8 cellular contexts compared by ENCODE assay signal in the genomic region with DNA sequence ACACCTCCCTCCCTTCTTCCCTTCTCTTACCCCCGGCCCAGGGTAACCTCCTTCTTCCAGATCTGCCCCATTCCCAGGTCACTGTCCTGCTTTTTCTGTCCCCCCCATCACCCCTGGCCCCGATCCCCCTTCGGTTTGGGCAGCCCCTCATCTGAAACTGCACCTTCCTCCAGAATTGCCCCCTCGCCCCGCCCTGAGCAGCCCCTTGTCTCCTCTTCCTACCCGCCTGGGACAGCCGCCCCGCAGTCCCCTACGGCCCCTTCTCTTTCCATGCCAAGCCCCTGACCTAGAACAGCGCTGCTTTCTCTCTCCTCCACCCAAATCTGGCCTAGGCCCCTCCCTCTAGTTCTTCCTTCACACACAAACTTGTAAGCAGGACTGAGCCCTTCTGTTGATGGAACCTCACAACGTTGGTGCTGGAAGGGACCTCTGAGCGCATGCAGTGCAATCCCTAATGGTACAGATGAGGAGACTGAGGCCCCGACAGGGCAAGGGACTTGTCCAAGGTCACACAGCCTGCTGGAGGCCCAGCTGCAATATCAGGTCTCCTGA. TPM values are rescaled to one million over a fixed set of nuclear protein-coding genes. Genes with fewer than 3 reads are reported as not detected.
DNase-seq lines count a peak whose midpoint lies in the region; ATAC-seq, FAIRE-seq and TF ChIP-seq lines count a peak whose summit lies in the region.

No MANE protein-coding gene starts in this region.

- WGBS in GM12878 (ENCODE audit: insufficient coverage, insufficient replicate concordance, low lambda C conversion rate, missing lambda C conversion rate): 9% methylated on average over 8 of the region's 13 CpGs
- WGBS in suprapubic skin: 10% methylated on average over 13 of the region's 13 CpGs

- no peaks in the 10 kb centered on the region for H3K9me3 ChIP-seq in CD4-positive, CD25-positive, alpha-beta regulatory T cell (ENCODE audit: control insufficient read depth in 2 of 2, low read length in 2 of 2)
- no peaks in the 10 kb centered on the region for H3K9me3 ChIP-seq in MG63
- H3K9me3 ChIP-seq in GM12878 (replicated peaks; ENCODE audit: control insufficient read depth, insufficient read depth, low read length): no peaks in the 10 kb centered on the region
- no peaks in the 10 kb centered on the region for H3K9me3 ChIP-seq in suprapubic skin

- DNase-seq in CD4-positive, CD25-positive, alpha-beta regulatory T cell: peak in 2 of 3 donors; percentile 14 to 50
- DNase-seq in MG63 (no peak), GM12878 (ENCODE audit: low read depth, low spot score) (no peak), kidney epithelial cell (ENCODE audit: low read depth) (no peak), suprapubic skin (ENCODE audit: low spot score in 2 of 2) (no peak), medulla oblongata (ENCODE audit: extremely low spot score) (no peak), HEK293T (ENCODE audit: extremely low spot score) (no peak)

- H3K4me3 Mint-ChIP-seq in CD4-positive, CD25-positive, alpha-beta regulatory T cell: peak overlapping the region; percentile 93 to 96 (median 94)

- peak; percentile 44 for FAIRE-seq in GM12878 (lab: Jason Lieb, UNC)

- RAD21 ChIA-PET in GM12878 (lab: Charles Lee; ENCODE audit: unreplicated experiment): interaction anchor here (1.1 to 2.2 kb wide), 3 partner anchors 31 to 84 kb away, joined by 6 to 31 read pairs (median 9); a partner anchor contains a TSS

- H3K27ac ChIP-seq in CD4-positive, CD25-positive, alpha-beta regulatory T cell (ENCODE audit: insufficient read depth, low read length, poor library complexity, severe bottlenecking): peak overlapping the region; percentile 82
- H3K27ac ChIP-seq in GM12878 (ENCODE audit: control insufficient read depth, insufficient read depth) (peak overlapping the region; percentile 79), suprapubic skin (peak overlapping the region; percentile 83)

- H3K9ac ChIP-seq in GM12878 (ENCODE audit: control insufficient read depth, insufficient read depth, low read length): peak overlapping the region; percentile 84

- peak overlapping the region; percentile 82 for H2AFZ ChIP-seq in GM12878 (ENCODE audit: control insufficient read depth, low read depth, low read length)

- CTCF ChIA-PET in GM12878 (lab: Yijun Ruan, JAX): interaction anchor here (0.6 to 1.9 kb wide), 4 partner anchors 20 to 130 kb away, joined by 3 to 14 read pairs (median 5); no protein-coding TSS in a partner anchor
- CTCF ChIA-PET in HEK293T (lab: Yijun Ruan, JAX): no interaction called here

- H3K4me3 ChIP-seq in CD4-positive, CD25-positive, alpha-beta regulatory T cell (ENCODE audit: low read depth, low read length): peak overlapping the region; percentile 84
- H3K4me3 ChIP-seq in MG63 (peak overlapping the region; percentile 73), GM12878 (peak overlapping the region; percentile 98), kidney epithelial cell (ENCODE audit: low read depth, low read length) (peak overlapping the region; percentile 62), suprapubic skin (peak overlapping the region; percentile 75)

- TF ChIP-seq RAD21 in GM12878 (IDR thresholded peaks at IDR 0.05; ENCODE audit: insufficient read depth, low read depth, low read length): no peak

- H3K27ac Mint-ChIP-seq in CD4-positive, CD25-positive, alpha-beta regulatory T cell: peak overlapping the region; percentile 66 to 93 (median 88)

- peaks cover 27% of the 10 kb centered on the region for H3K36me3 ChIP-seq in CD4-positive, CD25-positive, alpha-beta regulatory T cell (ENCODE audit: control insufficient read depth, insufficient read depth, low read length)
- H3K36me3 ChIP-seq in MG63 (no peaks in the 10 kb centered on the region), GM12878 (ENCODE audit: control insufficient read depth in 2 of 2, insufficient read depth in 2 of 2, low read length in 1 of 2) (peaks cover 2 to 6% of the 10 kb centered on the region in 2 experiments; a peak in 2 of 4 replicates), kidney epithelial cell (ENCODE audit: control insufficient read depth, insufficient read depth, low read length) (no peaks in the 10 kb centered on the region), suprapubic skin (peaks cover 11% of the 10 kb centered on the region)

- ATAC-seq in CD4-positive, CD25-positive, alpha-beta regulatory T cell (ENCODE audit: low read depth in 2 of 2): no peak
- ATAC-seq in GM12878 (peak; percentile 11), GM18867 (IDR thresholded peaks at IDR 0.05; ENCODE audit: unreplicated experiment) (no peak)

- POLR2A ChIA-PET in GM12878 (lab: Charles Lee) (interaction anchor here (0.7 to 2.5 kb wide), 12 partner anchors 10 to 94 kb away, joined by 3 to 32 read pairs (median 6); a partner anchor contains a TSS), HEK293T (lab: Yijun Ruan, JAX) (interaction anchor here (1.0 to 2.5 kb wide), 12 partner anchors 10 to 105 kb away, joined by 3 to 78 read pairs (median 12); a partner anchor contains a TSS)

- TF ChIP-seq POLR2A in GM12878 (IDR thresholded peaks at IDR 0.05; ENCODE audit: low read depth, low read length): no peak
- TF ChIP-seq POLR2A in suprapubic skin (IDR thresholded peaks at IDR 0.05): no peak

- H3K36me3 Mint-ChIP-seq in CD4-positive, CD25-positive, alpha-beta regulatory T cell: peaks cover 18% of the 10 kb centered on the region

- H3K27me3 ChIP-seq in CD4-positive, CD25-positive, alpha-beta regulatory T cell (ENCODE audit: control insufficient read depth, insufficient read depth, low read length): no peaks in the 10 kb centered on the region
- H3K27me3 ChIP-seq in MG63: no peaks in the 10 kb centered on the region
- no peaks in the 10 kb centered on the region for H3K27me3 ChIP-seq in GM12878 (replicated peaks in 1 of 2; ENCODE audit: control insufficient read depth in 2 of 2, insufficient read depth in 2 of 2, low read length in 1 of 2)
- H3K27me3 ChIP-seq in kidney epithelial cell (ENCODE audit: control insufficient read depth, insufficient read depth, low read length): no peaks in the 10 kb centered on the region
- no peaks in the 10 kb centered on the region for H3K27me3 ChIP-seq in suprapubic skin

- peaks cover 19 to 63% (median 46%) of the 10 kb centered on the region in 4 donors for H3K4me1 Mint-ChIP-seq in CD4-positive, CD25-positive, alpha-beta regulatory T cell

- H3K27me3 Mint-ChIP-seq in CD4-positive, CD25-positive, alpha-beta regulatory T cell: no peaks in the 10 kb centered on the region

- SMC1A ChIA-PET in GM12878 (lab: Charles Lee; ENCODE audit: uncharacterized antibody, unreplicated experiment): interaction anchor here (0.7 to 1.9 kb wide), 8 partner anchors 7 to 644 kb away, joined by 3 to 12 read pairs (median 4); a partner anchor contains a TSS

- TF ChIP-seq EP300 in GM12878 (IDR thresholded peaks at IDR 0.05; ENCODE audit: borderline replicate concordance in 1 of 2, control insufficient read depth in 1 of 2, low read depth in 2 of 2, low read length in 2 of 2): no peak
- no peak for TF ChIP-seq EP300 in suprapubic skin (IDR thresholded peaks at IDR 0.05)

- peaks cover 14% of the 10 kb centered on the region for H3K79me2 ChIP-seq in GM12878 (ENCODE audit: control insufficient read depth, insufficient read depth, low read length)

- in situ Hi-C loops in GM12878 (cut with MboI): no loop called here

- no peaks in the 10 kb centered on the region for H4K20me1 ChIP-seq in GM12878 (ENCODE audit: control insufficient read depth, insufficient read depth)

- no peaks in the 10 kb centered on the region for H3K9me3 Mint-ChIP-seq in CD4-positive, CD25-positive, alpha-beta regulatory T cell

- TF ChIP-seq CTCF in GM12878 (IDR thresholded peaks at IDR 0.05 in 2 of 3, conservative IDR thresholded peaks at IDR 0.05 in 1 of 3; ENCODE audit: control insufficient read depth in 2 of 3, extremely low read depth in 1 of 3, insufficient read depth in 1 of 3, low read depth in 3 of 3, low read length in 3 of 3) (no peak), kidney epithelial cell (IDR thresholded peaks at IDR 0.05; ENCODE audit: insufficient read depth, low read length, poor library complexity, severe bottlenecking) (no peak), suprapubic skin (IDR thresholded peaks at IDR 0.05) (no peak)

- intact Hi-C loops in GM12878 (cut with micrococcal nuclease; ENCODE audit: unreplicated experiment): loop anchor here (2.0 kb wide), 1 partner anchor 54 kb away; no protein-coding TSS in a partner anchor

- peak overlapping the region; percentile 100 for H3K4me2 ChIP-seq in GM12878 (ENCODE audit: control insufficient read depth, insufficient read depth)

- TSS peak; percentile 51 for BruUV-seq in GM12878 (replicated peaks; lab: Mats Ljungman, UMichigan)

- H3K4me1 ChIP-seq in CD4-positive, CD25-positive, alpha-beta regulatory T cell (ENCODE audit: control insufficient read depth, insufficient read depth, low read length, poor library complexity, severe bottlenecking): peaks cover 35% of the 10 kb centered on the region
- H3K4me1 ChIP-seq in GM12878 (ENCODE audit: control insufficient read depth, insufficient read depth, low read length) (peaks cover 17% of the 10 kb centered on the region), suprapubic skin (peaks cover 52% of the 10 kb centered on the region)

RNA-seq across cellular contexts. Expression of a gene that starts 0.6 kb away (rescaled TPM):
- 35.4 TPM for total RNA-seq in CD4-positive, CD25-positive, alpha-beta regulatory T cell
- 10 to 100 TPM; 23.0 to 27.3 (median 25.4) TPM for polyA plus RNA-seq in CD4-positive, CD25-positive, alpha-beta regulatory T cell
- total RNA-seq in MG63 (2014; rRNA removed; shearing (Covaris generic); ENCODE audit: low replicate concordance): 27.4 and 37.3 TPM in 2 replicates
- 13.9 and 14.5 TPM in 2 replicates for total RNA-seq in GM12878 (2013; cell fraction: nucleolus; rRNA removed)
- total RNA-seq in GM12878 (2014; rRNA removed): 34.3 and 36.2 TPM in 2 replicates
- 23.8 and 24.7 TPM in 2 replicates for total RNA-seq in GM12878 (2014; rRNA removed; fragmentation: Illumina TruSeq; extraction: Trizol)
- 29.5 and 31.0 TPM in 2 replicates for total RNA-seq in GM12878 (2021)
- polyA plus RNA-seq in GM12878 (2011; ENCODE audit: low read depth): 14.8 TPM
- 35.4 and 56.0 TPM in 2 replicates for polyA plus RNA-seq in GM12878 (2011; rRNA removed)
- polyA plus RNA-seq in GM12878 (2011; cell fraction: cytosol; rRNA removed): 63.8 and 88.0 TPM in 2 replicates
- polyA plus RNA-seq in GM12878 (2011; cell fraction: nucleus; rRNA removed): 46.7 and 59.2 TPM in 2 replicates
- polyA plus RNA-seq in GM12878 (2012): 20.3 and 23.4 TPM in 2 replicates
- 59.0 and 68.0 TPM in 2 replicates for polyA plus RNA-seq in GM12878 (2014; fragmentation: Illumina TruSeq; extraction: Trizol)
- 1 to 10 TPM; 1.5 to 1.6 TPM for polyA plus RNA-seq in GM12878 (2014; fragmentation: Nextera tagmentation; extraction: Ambion mirVana)
- polyA plus RNA-seq in GM12878 (2014; rRNA removed): 29.4 and 29.7 TPM in 2 replicates
- polyA plus RNA-seq in GM12878 (2016; fragmentation: Nextera tagmentation; extraction: Ambion mirVana): 10 to 100 TPM; 42.6 to 43.4 TPM
- polyA minus RNA-seq in GM12878 (2011; rRNA and poly(A)+ RNA removed): 67.4 and 71.5 TPM in 2 replicates
- polyA minus RNA-seq in GM12878 (2011; cell fraction: cytosol; rRNA and poly(A)+ RNA removed): 17.0 and 22.4 TPM in 2 replicates
- 7.9 and 11.9 TPM in 2 replicates for polyA minus RNA-seq in GM12878 (2011; cell fraction: nucleus; rRNA and poly(A)+ RNA removed)
- total RNA-seq in kidney epithelial cell: 33.4 and 66.2 TPM in 2 replicates
- total RNA-seq in suprapubic skin: 10 to 100 TPM; 35.1 to 51.9 (median 41.6) TPM

RNA-seq across cellular contexts. Expression of a gene that starts 6.0 kb away (rescaled TPM):
- total RNA-seq in CD4-positive, CD25-positive, alpha-beta regulatory T cell: 20.6 TPM
- 10 to 100 TPM; 10.9 to 20.7 (median 15.2) TPM for polyA plus RNA-seq in CD4-positive, CD25-positive, alpha-beta regulatory T cell
- 17.7 and 33.5 TPM in 2 replicates for total RNA-seq in MG63 (2014; rRNA removed; shearing (Covaris generic); ENCODE audit: low replicate concordance)
- total RNA-seq in GM12878 (2013; cell fraction: nucleolus; rRNA removed): 8.3 and 10.1 TPM in 2 replicates
- total RNA-seq in GM12878 (2014; rRNA removed) (19.3 and 19.4 TPM in 2 replicates), GM12878 (2014; rRNA removed; fragmentation: Illumina TruSeq; extraction: Trizol) (6.2 and 6.4 TPM in 2 replicates), GM12878 (2021) (20.3 and 21.1 TPM in 2 replicates), kidney epithelial cell (40.7 and 45.0 TPM in 2 replicates), suprapubic skin (10 to 100 TPM; 18.6 to 48.0 (median 22.8) TPM)
- polyA plus RNA-seq in GM12878 (2011; ENCODE audit: low read depth): 5.8 TPM
- polyA plus RNA-seq in GM12878 (2011; rRNA removed) (2.0 and 3.1 TPM in 2 replicates), GM12878 (2014; fragmentation: Illumina TruSeq; extraction: Trizol) (3.1 and 6.1 TPM in 2 replicates), GM12878 (2014; fragmentation: Nextera tagmentation; extraction: Ambion mirVana) (1 to 10 TPM in 1 of 2 experiments, under 1 TPM in 1; 0.39 to 1.2 TPM), GM12878 (2014; rRNA removed) (14.6 and 16.3 TPM in 2 replicates), GM12878 (2016; fragmentation: Nextera tagmentation; extraction: Ambion mirVana) (1 to 10 TPM; 9.4 to 9.5 TPM)
- polyA plus RNA-seq in GM12878 (2011; cell fraction: cytosol; rRNA removed): 4.1 and 4.8 TPM in 2 replicates
- 22.3 and 23.6 TPM in 2 replicates for polyA plus RNA-seq in GM12878 (2011; cell fraction: nucleus; rRNA removed)
- 12.1 and 14.5 TPM in 2 replicates for polyA plus RNA-seq in GM12878 (2012)
- polyA minus RNA-seq in GM12878 (2011; rRNA and poly(A)+ RNA removed): 3.0 and 7.0 TPM in 2 replicates
- polyA minus RNA-seq in GM12878 (2011; cell fraction: cytosol; rRNA and poly(A)+ RNA removed): 2.9 and 3.2 TPM in 2 replicates
- polyA minus RNA-seq in GM12878 (2011; cell fraction: nucleus; rRNA and poly(A)+ RNA removed): 4.2 and 7.2 TPM in 2 replicates

RNA-seq across cellular contexts. Expression of a gene that starts 24.4 kb away (rescaled TPM):
- total RNA-seq in CD4-positive, CD25-positive, alpha-beta regulatory T cell: 0.99 TPM
- under 1 TPM in 1 of 4 donors, not detected in 3; 0.22 TPM for polyA plus RNA-seq in CD4-positive, CD25-positive, alpha-beta regulatory T cell
- total RNA-seq in MG63 (2014; rRNA removed; shearing (Covaris generic); ENCODE audit: low replicate concordance): not detected in 2 replicates
- 0.86 and 1.1 TPM in 2 replicates for total RNA-seq in GM12878 (2013; cell fraction: nucleolus; rRNA removed)
- total RNA-seq in GM12878 (2014; rRNA removed) (0.16 and 0.62 TPM in 2 replicates), GM12878 (2014; rRNA removed; fragmentation: Illumina TruSeq; extraction: Trizol) (0.67 and 0.83 TPM in 2 replicates), GM12878 (2021) (0.74 and 1.2 TPM in 2 replicates), kidney epithelial cell (not detected in 2 replicates), suprapubic skin (1 to 10 TPM in 1 of 4 donors, under 1 TPM in 1, not detected in 2; 0.79 to 3.7 TPM)
- 0.38 TPM for polyA plus RNA-seq in GM12878 (2011; ENCODE audit: low read depth)
- polyA plus RNA-seq in GM12878 (2011; rRNA removed) (0.33 and 0.45 TPM in 2 replicates), GM12878 (2014; fragmentation: Illumina TruSeq; extraction: Trizol) (1.1 TPM in 1 of 2 replicates, not detected in the other), GM12878 (2014; fragmentation: Nextera tagmentation; extraction: Ambion mirVana) (under 1 TPM; 0.35 TPM), GM12878 (2014; rRNA removed) (0.27 and 0.77 TPM in 2 replicates), GM12878 (2016; fragmentation: Nextera tagmentation; extraction: Ambion mirVana) (under 1 TPM; 0.36 to 0.42 TPM)
- polyA plus RNA-seq in GM12878 (2011; cell fraction: cytosol; rRNA removed): 0.60 and 1.1 TPM in 2 replicates
- 3.7 and 5.3 TPM in 2 replicates for polyA plus RNA-seq in GM12878 (2011; cell fraction: nucleus; rRNA removed)
- polyA plus RNA-seq in GM12878 (2012): 0.39 and 0.74 TPM in 2 replicates
- 0.26 TPM in 1 of 2 replicates, not detected in the other for polyA minus RNA-seq in GM12878 (2011; rRNA and poly(A)+ RNA removed)
- polyA minus RNA-seq in GM12878 (2011; cell fraction: cytosol; rRNA and poly(A)+ RNA removed): not detected in 2 replicates
- 0.36 TPM in 1 of 2 replicates, not detected in the other for polyA minus RNA-seq in GM12878 (2011; cell fraction: nucleus; rRNA and poly(A)+ RNA removed)

RNA-seq across cellular contexts. Expression of a gene that starts 28.7 kb away (rescaled TPM):
- 27.6 TPM for total RNA-seq in CD4-positive, CD25-positive, alpha-beta regulatory T cell
- polyA plus RNA-seq in CD4-positive, CD25-positive, alpha-beta regulatory T cell: 100 to 1,000 TPM in 1 of 4 donors, 10 to 100 TPM in 3; 71.5 to 121 (median 79.3) TPM
- 62.9 and 75.6 TPM in 2 replicates for total RNA-seq in MG63 (2014; rRNA removed; shearing (Covaris generic); ENCODE audit: low replicate concordance)
- total RNA-seq in GM12878 (2013; cell fraction: nucleolus; rRNA removed): 16.2 and 19.1 TPM in 2 replicates
- total RNA-seq in GM12878 (2014; rRNA removed) (69.3 and 75.6 TPM in 2 replicates), GM12878 (2014; rRNA removed; fragmentation: Illumina TruSeq; extraction: Trizol) (100 and 102 TPM in 2 replicates), GM12878 (2021) (53.2 and 59.1 TPM in 2 replicates), kidney epithelial cell (54.2 and 65.2 TPM in 2 replicates), suprapubic skin (10 to 100 TPM; 41.2 to 65.8 (median 61.5) TPM)
- polyA plus RNA-seq in GM12878 (2011; ENCODE audit: low read depth): 61.5 TPM
- polyA plus RNA-seq in GM12878 (2011; rRNA removed) (67.7 and 87.3 TPM in 2 replicates), GM12878 (2014; fragmentation: Illumina TruSeq; extraction: Trizol) (97.2 and 113 TPM in 2 replicates), GM12878 (2014; fragmentation: Nextera tagmentation; extraction: Ambion mirVana) (100 to 1,000 TPM in 1 of 2 experiments, 10 to 100 TPM in 1; 90.7 to 105 TPM), GM12878 (2014; rRNA removed) (69.9 and 76.1 TPM in 2 replicates), GM12878 (2016; fragmentation: Nextera tagmentation; extraction: Ambion mirVana) (100 to 1,000 TPM; 136 to 148 TPM)
- 85.5 and 86.7 TPM in 2 replicates for polyA plus RNA-seq in GM12878 (2011; cell fraction: cytosol; rRNA removed)
- 31.2 and 33.8 TPM in 2 replicates for polyA plus RNA-seq in GM12878 (2011; cell fraction: nucleus; rRNA removed)
- polyA plus RNA-seq in GM12878 (2012): 61.2 and 61.5 TPM in 2 replicates
- polyA minus RNA-seq in GM12878 (2011; rRNA and poly(A)+ RNA removed): 45.6 and 55.0 TPM in 2 replicates
- polyA minus RNA-seq in GM12878 (2011; cell fraction: cytosol; rRNA and poly(A)+ RNA removed): 10.8 and 13.3 TPM in 2 replicates
- 12.9 and 16.3 TPM in 2 replicates for polyA minus RNA-seq in GM12878 (2011; cell fraction: nucleus; rRNA and poly(A)+ RNA removed)

RNA-seq across cellular contexts. Expression of a gene that starts 29.0 kb away (rescaled TPM):
- 38.6 TPM for total RNA-seq in CD4-positive, CD25-positive, alpha-beta regulatory T cell
- polyA plus RNA-seq in CD4-positive, CD25-positive, alpha-beta regulatory T cell: 100 to 1,000 TPM; 119 to 130 (median 126) TPM
- 34.4 and 51.7 TPM in 2 replicates for total RNA-seq in MG63 (2014; rRNA removed; shearing (Covaris generic); ENCODE audit: low replicate concordance)
- total RNA-seq in GM12878 (2013; cell fraction: nucleolus; rRNA removed): 11.9 and 12.8 TPM in 2 replicates
- total RNA-seq in GM12878 (2014; rRNA removed) (79.1 and 86.1 TPM in 2 replicates), GM12878 (2014; rRNA removed; fragmentation: Illumina TruSeq; extraction: Trizol) (39.6 and 41.8 TPM in 2 replicates), GM12878 (2021) (65.7 and 67.2 TPM in 2 replicates), kidney epithelial cell (67.4 and 70.3 TPM in 2 replicates), suprapubic skin (10 to 100 TPM; 49.3 to 86.1 (median 63.1) TPM)
- polyA plus RNA-seq in GM12878 (2011; ENCODE audit: low read depth): 28.5 TPM
- polyA plus RNA-seq in GM12878 (2011; rRNA removed) (33.1 and 53.1 TPM in 2 replicates), GM12878 (2014; fragmentation: Illumina TruSeq; extraction: Trizol) (49.1 and 56.7 TPM in 2 replicates), GM12878 (2014; fragmentation: Nextera tagmentation; extraction: Ambion mirVana) (1 to 10 TPM; 2.4 to 8.9 TPM), GM12878 (2014; rRNA removed) (54.1 and 57.0 TPM in 2 replicates), GM12878 (2016; fragmentation: Nextera tagmentation; extraction: Ambion mirVana) (100 to 1,000 TPM in 1 of 2 experiments, 10 to 100 TPM in 1; 99.7 to 102 TPM)
- polyA plus RNA-seq in GM12878 (2011; cell fraction: cytosol; rRNA removed): 73.9 and 77.5 TPM in 2 replicates
- 62.1 and 75.4 TPM in 2 replicates for polyA plus RNA-seq in GM12878 (2011; cell fraction: nucleus; rRNA removed)
- polyA plus RNA-seq in GM12878 (2012): 51.8 and 53.4 TPM in 2 replicates
- 54.6 and 74.6 TPM in 2 replicates for polyA minus RNA-seq in GM12878 (2011; rRNA and poly(A)+ RNA removed)
- 16.8 and 20.7 TPM in 2 replicates for polyA minus RNA-seq in GM12878 (2011; cell fraction: cytosol; rRNA and poly(A)+ RNA removed)
- polyA minus RNA-seq in GM12878 (2011; cell fraction: nucleus; rRNA and poly(A)+ RNA removed): 12.6 and 15.2 TPM in 2 replicates

Comparison
In these comparisons a context has a peak if more than half of its experiments do, and no peak if none do; other contexts are left out.
1. DNase-seq: peak in CD4-positive, CD25-positive, alpha-beta regulatory T cell (2 of 3); none in MG63 (single experiment), GM12878 (single experiment), kidney epithelial cell (single experiment), suprapubic skin (0 of 2), medulla oblongata (single experiment) and HEK293T (single experiment).
2. Peak in every context shown above with its lines, with median percentiles within 50 percentile points of each other: H3K27ac ChIP-seq and H3K4me3 ChIP-seq.